Comparison of ENCODE assay signal across 1 cellular context in the genomic region with DNA sequence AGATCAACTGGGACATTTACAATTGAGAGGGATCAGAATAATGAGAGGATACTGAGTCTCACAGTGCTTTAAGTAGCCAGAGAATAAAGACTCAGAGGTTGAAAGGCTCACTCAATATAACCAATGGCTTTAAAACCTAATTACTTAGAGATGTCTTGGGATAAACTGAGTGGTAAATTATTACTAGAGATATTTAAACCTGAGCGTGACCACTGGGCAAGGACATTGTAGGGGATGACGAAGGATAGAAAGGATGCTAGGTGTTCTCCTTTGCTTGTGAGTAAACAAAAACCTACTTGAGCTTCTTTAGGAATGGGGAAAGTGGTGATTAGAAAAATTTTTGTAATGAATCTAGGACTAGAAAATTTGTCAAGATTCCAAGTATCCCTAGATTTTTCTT.
TF ChIP-seq lines count a peak whose summit lies in the region.

No MANE protein-coding gene starts in this region.

TF ChIP-seq in IMR-90, 13 proteins besides CTCF, POLR2A, EP300 and RAD21:
- TF ChIP-seq RFX5 (IDR thresholded peaks at IDR 0.05; ENCODE audit: low read depth, low read length): no peak
TF ChIP-seq in IMR-90: peak in this region for 0.
